In the genomic region with DNA sequence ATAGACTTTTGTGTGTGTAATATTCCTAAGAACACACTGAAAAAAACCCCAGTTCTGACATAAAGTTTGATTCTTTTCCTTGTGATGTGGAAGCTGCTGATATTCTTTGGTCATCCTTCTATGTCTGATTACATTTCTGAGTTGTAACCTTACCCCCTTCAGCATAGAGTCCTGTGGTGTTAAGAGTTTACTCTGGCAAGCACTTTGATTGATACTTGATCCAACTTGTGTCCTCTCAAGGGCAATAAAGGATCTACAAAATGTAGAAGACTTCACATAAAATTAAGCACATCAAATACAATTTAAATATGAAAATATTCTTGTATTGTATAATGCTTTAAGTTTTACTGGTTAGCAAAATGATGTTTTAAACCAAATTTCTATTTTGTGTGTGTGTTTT, we compare ENCODE assay signal across 17 cellular contexts.
DNase-seq lines count a peak whose midpoint lies in the region; FAIRE-seq and TF ChIP-seq lines count a peak whose summit lies in the region.
"Had no signal": no experiment of that assay in that cellular context is flagged by ENCODE, and none has a peak within 500 bp of the region (broad histone marks: within the 10 kb centered on the region; RNA-seq: fewer than 3 reads in every experiment).

No MANE protein-coding gene starts in this region.

- in situ Hi-C loops in astrocyte of the spinal cord (cut with HindIII; ENCODE audit: low sequenced_read_pairs) = no loop called here
- in situ Hi-C loops in ACHN (cut with HindIII; ENCODE audit: low pct_ligation_motif_present, low pct_unique_long_range_greater_than_20kb, low sequenced_read_pairs) = no loop called here

- DNase-seq in LNCaP clone FGC (ENCODE audit: low read depth) (peak; percentile 50), astrocyte of the spinal cord (ENCODE audit: low read depth, low spot score) (peak; percentile 1), left kidney (ENCODE audit: low read depth, low spot score) (peak; percentile 5), KG1 (lab: John Stamatoyannopoulos, UW) (no peak), ACHN (no peak), putamen (ENCODE audit: low spot score) (no peak)
- DNase-seq in effector memory CD4-positive, alpha-beta T cell = no peak
- DNase-seq: 8988T; CD4-positive, CD25-positive, alpha-beta regulatory T cell; DMS53; GM23248; H7 had no signal

- no peaks in the 10 kb centered on the region for H3K4me1 ChIP-seq in effector memory CD4-positive, alpha-beta T cell (ENCODE audit: control insufficient read depth, insufficient read depth, low read length, poor library complexity, severe bottlenecking)
- H3K4me1 ChIP-seq: BLaER1 treated with 17β-estradiol and CSF1 and Interleukin-3, amounts not matched to agents 10 nM and 100 nM had no signal

- no peaks in the 10 kb centered on the region for H3K9me3 ChIP-seq in effector memory CD4-positive, alpha-beta T cell (ENCODE audit: control insufficient read depth, low read length)
- H3K9me3 ChIP-seq: BLaER1 treated with 17β-estradiol and CSF1 and Interleukin-3, amounts not matched to agents 10 nM and 100 nM had no signal

- no peak overlapping the region for H3K27ac ChIP-seq in effector memory CD4-positive, alpha-beta T cell (ENCODE audit: insufficient read depth, low read length, poor library complexity, severe bottlenecking)
- H3K27ac ChIP-seq: BLaER1 treated with 17β-estradiol and CSF1 and Interleukin-3, amounts not matched to agents 10 nM and 100 nM; GM23248 had no signal

- TF ChIP-seq CTCF in LNCaP clone FGC (IDR thresholded peaks at IDR 0.05; ENCODE audit: control insufficient read depth, extremely low read depth, insufficient read depth) = no peak
- TF ChIP-seq CTCF in astrocyte of the spinal cord (IDR thresholded peaks at IDR 0.05; ENCODE audit: low read depth, low read length) = no peak

- no peaks in the 10 kb centered on the region for H3K27me3 ChIP-seq in effector memory CD4-positive, alpha-beta T cell (replicated peaks; ENCODE audit: control insufficient read depth, insufficient read depth, low read length, poor library complexity, severe bottlenecking)
- H3K27me3 ChIP-seq: BLaER1 treated with 17β-estradiol and CSF1 and Interleukin-3, amounts not matched to agents 10 nM and 100 nM had no signal

- no peak overlapping the region for H3K4me3 ChIP-seq in LNCaP clone FGC (ENCODE audit: low read depth, low read length)
- no peak overlapping the region for H3K4me3 ChIP-seq in astrocyte of the spinal cord (ENCODE audit: low read depth, low read length)
- no peak overlapping the region for H3K4me3 ChIP-seq in effector memory CD4-positive, alpha-beta T cell (ENCODE audit: insufficient read depth, low read depth, low read length, poor library complexity, severe bottlenecking)
- H3K4me3 ChIP-seq: BLaER1 treated with 17β-estradiol and CSF1 and Interleukin-3, amounts not matched to agents 10 nM and 100 nM; GM23248 had no signal

- FAIRE-seq in G401.6 (lab: Jason Lieb, UNC) = peak; percentile 36
- FAIRE-seq: GM18507, HepG2, HTR-8/SVneo had no signal

- no peaks in the 10 kb centered on the region for H3K36me3 ChIP-seq in effector memory CD4-positive, alpha-beta T cell (ENCODE audit: control insufficient read depth, insufficient read depth, low read length)
- H3K36me3 ChIP-seq: BLaER1 treated with 17β-estradiol and CSF1 and Interleukin-3, amounts not matched to agents 10 nM and 100 nM had no signal

Comparison
In these comparisons a context has a peak if more than half of its experiments do, and no peak if none do; other contexts are left out.
1. DNase-seq: peak in LNCaP clone FGC (single experiment), astrocyte of the spinal cord (single experiment) and left kidney (single experiment); none in KG1 (single experiment), ACHN (single experiment), effector memory CD4-positive, alpha-beta T cell (0 of 3) and putamen (single experiment).